8 cellular contexts compared by ENCODE assay signal in the genomic region with DNA sequence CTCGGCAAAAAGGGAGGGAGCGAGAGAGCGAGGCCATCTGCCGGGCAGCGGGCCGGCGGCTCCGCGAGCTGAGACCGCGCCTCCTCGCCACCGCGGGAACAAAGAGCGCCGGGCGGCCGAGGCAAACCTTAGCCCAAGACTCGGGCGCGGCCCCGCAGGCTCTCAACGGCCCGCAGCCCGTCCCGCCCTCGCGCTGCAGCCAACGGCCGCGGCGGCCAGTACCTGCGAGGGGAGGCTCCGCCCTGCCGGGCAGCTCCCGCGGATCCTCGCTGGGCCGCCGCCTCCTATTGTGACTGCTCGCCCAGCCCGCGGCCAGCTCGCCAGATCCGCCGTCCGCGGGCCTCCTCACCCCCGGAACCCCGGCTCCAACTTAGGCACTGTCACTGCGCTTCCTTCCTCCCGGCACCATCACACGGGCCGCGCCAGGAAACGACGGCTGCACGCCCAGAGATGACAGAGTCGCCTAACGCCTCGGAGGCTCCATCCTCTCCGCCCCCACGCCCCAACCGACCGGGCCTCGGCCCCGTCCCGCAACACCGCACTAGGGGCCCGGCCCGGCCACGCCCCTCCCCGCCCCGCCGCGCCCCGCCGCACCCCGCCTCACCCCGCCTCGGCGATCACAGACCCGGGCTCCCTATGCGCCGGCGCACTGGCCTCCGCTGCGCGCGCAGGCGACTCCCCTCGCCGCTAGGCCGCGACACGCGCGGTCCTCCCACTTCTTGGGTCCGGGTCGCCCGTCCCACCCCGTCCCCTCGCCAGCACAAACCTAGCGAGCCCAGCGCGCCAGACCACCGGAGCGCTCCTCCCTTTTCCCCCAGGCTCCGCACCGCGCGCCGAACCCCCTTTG. TPM values are rescaled to one million over a fixed set of nuclear protein-coding genes. Genes with fewer than 3 reads are reported as not detected.
DNase-seq lines count a peak whose midpoint lies in the region; ATAC-seq, FAIRE-seq and TF ChIP-seq lines count a peak whose summit lies in the region.

No MANE protein-coding gene starts in this region.

- H3K36me3 ChIP-seq in kidney (ENCODE audit: control insufficient read depth in 1 of 2, insufficient read depth in 2 of 2, low read length in 2 of 2) = no peaks in the 10 kb centered on the region

- in situ Hi-C loops in GM18951 (cut with MboI; ENCODE audit: low sequenced_read_pairs, unreplicated experiment) = loop anchor here (10.0 kb wide), 1 partner anchor 334 kb away; no protein-coding TSS in a partner anchor

- peak overlapping the region; percentile 76 to 93 for H3K4me3 ChIP-seq in kidney (ENCODE audit: low read length in 2 of 2)

- H3K9ac ChIP-seq in kidney (ENCODE audit: low read length in 2 of 2) = peak overlapping the region; percentile 35 to 68

- TF ChIP-seq POLR2A in GM18951 (IDR thresholded peaks at IDR 0.05; ENCODE audit: extremely low read depth, insufficient read depth, insufficient read length) = peak; percentile 66

- H3K9me3 ChIP-seq in kidney (ENCODE audit: control insufficient read depth in 1 of 2, low read length in 2 of 2) = no peaks in the 10 kb centered on the region

- peak; percentile 98 for DNase-seq in AG08396 (ENCODE audit: low spot score)
- peak; percentile 59 for DNase-seq in NCI-H226
- DNase-seq in activated CD4-positive, CD25-positive, alpha-beta regulatory T cell treated with anti-CD3 and anti-CD28 coated beads, Interleukin-2, amount 50 U/mL, for 16 hours (ENCODE audit: low read depth, low spot score) = peak; percentile 81
- peak; percentile 87 for DNase-seq in central memory CD4-positive, alpha-beta T cell
- peak; percentile 96 for DNase-seq in kidney
- peak; percentile 84 to 90 for DNase-seq in stimulated activated CD4-positive, alpha-beta T cell treated with anti-CD3 and anti-CD28 coated beads, Interleukin-15, amount 100 ng/mL, for 1 hour (ENCODE audit: low read depth in 1 of 2, low spot score in 1 of 2)

- peak; percentile 67 for ATAC-seq in HG03159 (IDR thresholded peaks at IDR 0.05; ENCODE audit: unreplicated experiment)

- peak overlapping the region; percentile 87 to 93 for H3K27ac ChIP-seq in kidney (ENCODE audit: low read depth in 2 of 2, low read length in 2 of 2)

- intact Hi-C loops in kidney (cut with DNase I) = no loop called here

- peaks cover 5 to 15% of the 10 kb centered on the region in 2 donors for H3K4me1 ChIP-seq in kidney (ENCODE audit: control insufficient read depth in 1 of 2, insufficient read depth in 1 of 2, low read depth in 1 of 2, low read length in 2 of 2)

- TF ChIP-seq CTCF in kidney (IDR thresholded peaks at IDR 0.05; ENCODE audit: borderline replicate concordance, extremely low read depth, insufficient read depth) = no peak

- no peak for FAIRE-seq in kidney (lab: Jason Lieb, UNC)

RNA-seq across cellular contexts. Expression of gene RNF38, which starts 0.5 kb away (rescaled TPM):
- total RNA-seq in kidney = 48.3 TPM
- 10.7 TPM for polyA plus RNA-seq in kidney (ENCODE audit: insufficient read depth, low read depth, low replicate concordance)

Comparison
In these comparisons a context has a peak if more than half of its experiments do, and no peak if none do; other contexts are left out.
1. Peak in every context shown above with its lines: DNase-seq, ATAC-seq, H3K4me3 ChIP-seq and H3K27ac ChIP-seq.